In genomic region chr16:51071326-51071725, GRCh38 we compare ENCODE assay signal across 1 cellular context.
TF ChIP-seq lines count a peak whose summit lies in the region.

No MANE protein-coding gene starts in this region.

TF ChIP-seq in HepG2, 621 proteins besides CTCF, POLR2A, EP300 and RAD21 (continued from another document):
- TF ChIP-seq, protein P1, sequence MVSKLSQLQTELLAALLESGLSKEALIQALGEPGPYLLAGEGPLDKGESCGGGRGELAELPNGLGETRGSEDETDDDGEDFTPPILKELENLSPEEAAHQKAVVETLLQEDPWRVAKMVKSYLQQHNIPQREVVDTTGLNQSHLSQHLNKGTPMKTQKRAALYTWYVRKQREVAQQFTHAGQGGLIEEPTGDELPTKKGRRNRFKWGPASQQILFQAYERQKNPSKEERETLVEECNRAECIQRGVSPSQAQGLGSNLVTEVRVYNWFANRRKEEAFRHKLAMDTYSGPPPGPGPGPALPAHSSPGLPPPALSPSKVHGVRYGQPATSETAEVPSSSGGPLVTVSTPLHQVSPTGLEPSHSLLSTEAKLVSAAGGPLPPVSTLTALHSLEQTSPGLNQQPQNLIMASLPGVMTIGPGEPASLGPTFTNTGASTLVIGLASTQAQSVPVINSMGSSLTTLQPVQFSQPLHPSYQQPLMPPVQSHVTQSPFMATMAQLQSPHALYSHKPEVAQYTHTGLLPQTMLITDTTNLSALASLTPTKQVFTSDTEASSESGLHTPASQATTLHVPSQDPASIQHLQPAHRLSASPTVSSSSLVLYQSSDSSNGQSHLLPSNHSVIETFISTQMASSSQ (IDR thresholded peaks at IDR 0.05; ENCODE audit: low read depth): no peak
- TF ChIP-seq, protein P1 (CRISPR knock-in tag; IDR thresholded peaks at IDR 0.05; ENCODE audit: borderline replicate concordance): no peak
- TF ChIP-seq, protein P2, sequence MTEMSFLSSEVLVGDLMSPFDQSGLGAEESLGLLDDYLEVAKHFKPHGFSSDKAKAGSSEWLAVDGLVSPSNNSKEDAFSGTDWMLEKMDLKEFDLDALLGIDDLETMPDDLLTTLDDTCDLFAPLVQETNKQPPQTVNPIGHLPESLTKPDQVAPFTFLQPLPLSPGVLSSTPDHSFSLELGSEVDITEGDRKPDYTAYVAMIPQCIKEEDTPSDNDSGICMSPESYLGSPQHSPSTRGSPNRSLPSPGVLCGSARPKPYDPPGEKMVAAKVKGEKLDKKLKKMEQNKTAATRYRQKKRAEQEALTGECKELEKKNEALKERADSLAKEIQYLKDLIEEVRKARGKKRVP (CRISPR knock-in tag; IDR thresholded peaks at IDR 0.05): no peak
- TF ChIP-seq REST (IDR thresholded peaks at IDR 0.05; ENCODE audit: borderline replicate concordance in 1 of 2, low read depth in 1 of 2, low read length in 2 of 2) (no peak), RNF2 (conservative IDR thresholded peaks at IDR 0.05; ENCODE audit: low read depth) (no peak), KLF12 (CRISPR knock-in tag; IDR thresholded peaks at IDR 0.05; ENCODE audit: borderline replicate concordance) (no peak), FOXP1 (IDR thresholded peaks at IDR 0.05) (no peak), FOXP1 (CRISPR knock-in tag; IDR thresholded peaks at IDR 0.05) (no peak), NFE2L2 (IDR thresholded peaks at IDR 0.05; ENCODE audit: low read length) (no peak), MAF1 (CRISPR knock-in tag; IDR thresholded peaks at IDR 0.05; ENCODE audit: borderline replicate concordance) (no peak), ZNF737 (CRISPR knock-in tag; IDR thresholded peaks at IDR 0.05; ENCODE audit: borderline replicate concordance) (no peak), SRY (CRISPR knock-in tag; IDR thresholded peaks at IDR 0.05) (no peak), SNRNP70 (IDR thresholded peaks at IDR 0.05; ENCODE audit: low read depth, low read length) (no peak), MIXL1 (CRISPR knock-in tag; IDR thresholded peaks at IDR 0.05) (no peak), GATA4 (IDR thresholded peaks at IDR 0.05; ENCODE audit: borderline replicate concordance, low read depth) (no peak)
- TF ChIP-seq, protein P3, sequence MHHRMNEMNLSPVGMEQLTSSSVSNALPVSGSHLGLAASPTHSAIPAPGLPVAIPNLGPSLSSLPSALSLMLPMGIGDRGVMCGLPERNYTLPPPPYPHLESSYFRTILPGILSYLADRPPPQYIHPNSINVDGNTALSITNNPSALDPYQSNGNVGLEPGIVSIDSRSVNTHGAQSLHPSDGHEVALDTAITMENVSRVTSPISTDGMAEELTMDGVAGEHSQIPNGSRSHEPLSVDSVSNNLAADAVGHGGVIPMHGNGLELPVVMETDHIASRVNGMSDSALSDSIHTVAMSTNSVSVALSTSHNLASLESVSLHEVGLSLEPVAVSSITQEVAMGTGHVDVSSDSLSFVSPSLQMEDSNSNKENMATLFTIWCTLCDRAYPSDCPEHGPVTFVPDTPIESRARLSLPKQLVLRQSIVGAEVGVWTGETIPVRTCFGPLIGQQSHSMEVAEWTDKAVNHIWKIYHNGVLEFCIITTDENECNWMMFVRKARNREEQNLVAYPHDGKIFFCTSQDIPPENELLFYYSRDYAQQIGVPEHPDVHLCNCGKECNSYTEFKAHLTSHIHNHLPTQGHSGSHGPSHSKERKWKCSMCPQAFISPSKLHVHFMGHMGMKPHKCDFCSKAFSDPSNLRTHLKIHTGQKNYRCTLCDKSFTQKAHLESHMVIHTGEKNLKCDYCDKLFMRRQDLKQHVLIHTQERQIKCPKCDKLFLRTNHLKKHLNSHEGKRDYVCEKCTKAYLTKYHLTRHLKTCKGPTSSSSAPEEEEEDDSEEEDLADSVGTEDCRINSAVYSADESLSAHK (CRISPR knock-in tag; IDR thresholded peaks at IDR 0.05; ENCODE audit: borderline replicate concordance): no peak
